Comparison of ENCODE assay signal across 1 cellular context in the genomic region with DNA sequence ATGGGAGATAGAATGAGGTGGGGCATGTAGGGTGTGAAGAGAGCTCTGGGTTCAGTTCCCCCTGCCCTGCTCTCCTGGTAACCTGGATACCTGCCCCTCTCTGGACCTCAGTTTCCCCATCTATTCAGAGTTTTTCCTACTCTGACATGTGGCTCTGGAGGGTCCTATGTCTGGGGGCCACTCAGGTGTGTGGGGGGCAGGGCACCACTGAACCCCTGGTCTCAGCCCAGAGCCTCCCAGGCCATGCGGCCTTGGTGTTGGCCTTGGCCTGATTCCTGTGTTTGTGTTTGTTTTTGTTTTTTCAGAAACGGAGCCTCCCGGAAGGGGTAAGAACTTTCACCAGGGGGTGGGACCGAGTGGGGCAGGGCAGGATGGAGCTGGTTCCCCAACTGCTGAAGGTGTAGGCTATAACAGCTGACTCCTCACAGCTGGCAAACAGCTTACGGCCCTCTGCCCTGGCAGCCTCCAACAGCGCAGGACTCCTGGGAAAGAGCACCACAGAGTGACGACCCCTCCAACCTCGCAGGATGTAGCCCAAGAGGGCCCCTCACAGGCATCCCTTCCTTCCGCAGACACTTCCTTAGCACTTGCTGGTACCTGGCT.
TF ChIP-seq lines count a peak whose summit lies in the region.

No MANE protein-coding gene starts in this region.

TF ChIP-seq in HepG2, 621 proteins besides CTCF, POLR2A, EP300 and RAD21 (continued from another document):
- TF ChIP-seq KIAA2018 (CRISPR knock-in tag; IDR thresholded peaks at IDR 0.05; ENCODE audit: borderline replicate concordance) (no peak), ATRX (CRISPR knock-in tag; IDR thresholded peaks at IDR 0.05; ENCODE audit: borderline replicate concordance) (no peak), SSRP1 (CRISPR knock-in tag; IDR thresholded peaks at IDR 0.05) (no peak), TIGD3 (CRISPR knock-in tag; IDR thresholded peaks at IDR 0.05; ENCODE audit: borderline replicate concordance) (no peak)
